ENCODE assay signal across 12 cellular contexts in the genomic region with DNA sequence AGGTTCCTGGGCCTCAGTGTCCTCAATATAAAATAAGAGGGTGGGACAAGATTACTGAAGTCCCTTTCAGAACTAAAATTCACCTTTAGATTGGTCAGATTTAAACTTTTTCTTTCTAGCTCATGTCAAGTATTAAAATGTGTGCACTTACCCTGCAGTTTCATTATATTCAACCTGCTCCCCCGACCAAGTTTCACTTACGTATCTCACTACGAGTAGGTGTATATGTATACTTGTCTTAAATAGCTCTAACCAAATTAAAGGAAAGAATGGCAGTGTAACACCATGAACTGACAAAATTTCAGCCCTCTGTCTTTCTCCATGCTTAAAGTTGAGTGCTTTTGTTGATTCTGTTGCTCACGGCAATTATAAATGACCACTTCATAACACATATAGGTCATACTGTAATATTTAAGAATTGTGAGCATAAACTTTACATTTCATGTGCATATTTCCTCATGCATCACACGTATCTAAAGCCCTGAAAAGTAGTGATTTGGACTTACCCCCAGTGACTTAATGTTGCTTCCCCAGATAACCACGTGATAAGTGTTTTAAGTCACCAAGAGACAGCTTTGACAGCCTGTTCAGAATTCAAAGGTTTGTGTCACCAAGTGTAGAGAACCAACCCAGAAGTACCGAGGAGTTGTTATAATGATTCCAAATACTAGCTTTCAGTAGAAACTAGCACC.
DNase-seq lines count a peak whose midpoint lies in the region; ATAC-seq lines count a peak whose summit lies in the region.
"Had no signal": no experiment of that assay in that cellular context is flagged by ENCODE, and none has a peak within 500 bp of the region (broad histone marks: within the 10 kb centered on the region; RNA-seq: fewer than 3 reads in every experiment).

No MANE protein-coding gene starts in this region.

- peak overlapping the region; percentile 12 for H3K27ac Mint-ChIP-seq in T-helper 2 cell treated with Interferon-gamma antibody and Interleukin-4, amounts not matched to agents 5 μg/mL and 100 μg/mL, for 36 hours
- no peak overlapping the region for H3K27ac Mint-ChIP-seq in activated CD8-positive, alpha-beta memory T cell treated with anti-CD3 and anti-CD28 coated beads, Interleukin-2, amount 10 ng/mL, durations not matched to agents 7 days and 5 days

- peaks cover 15% of the 10 kb centered on the region for H3K36me3 Mint-ChIP-seq in T-helper 2 cell treated with Interferon-gamma antibody and Interleukin-4, amounts not matched to agents 5 μg/mL and 100 μg/mL, for 36 hours (ENCODE audit: low read depth)
- H3K36me3 Mint-ChIP-seq in activated CD8-positive, alpha-beta memory T cell treated with anti-CD3 and anti-CD28 coated beads, Interleukin-2, amount 10 ng/mL, durations not matched to agents 7 days and 5 days = no peaks in the 10 kb centered on the region

- H3K9me3 Mint-ChIP-seq in T-helper 2 cell treated with Interferon-gamma antibody and Interleukin-4, amounts not matched to agents 5 μg/mL and 100 μg/mL, for 36 hours = no peaks in the 10 kb centered on the region
- H3K9me3 Mint-ChIP-seq in activated CD8-positive, alpha-beta memory T cell treated with anti-CD3 and anti-CD28 coated beads, Interleukin-2, amount 10 ng/mL, durations not matched to agents 7 days and 5 days (ENCODE audit: low read depth) = no peaks in the 10 kb centered on the region

- ATAC-seq in GM18520 (IDR thresholded peaks at IDR 0.05; ENCODE audit: unreplicated experiment) = peak; percentile 45
- ATAC-seq in GM21360 (IDR thresholded peaks at IDR 0.05; ENCODE audit: unreplicated experiment) = peak; percentile 85
- peak; percentile 87 for ATAC-seq in HG02938 (IDR thresholded peaks at IDR 0.05; ENCODE audit: unreplicated experiment)
- ATAC-seq in HG03457 (IDR thresholded peaks at IDR 0.05; ENCODE audit: unreplicated experiment) = no peak
- no peak for ATAC-seq in activated CD8-positive, alpha-beta memory T cell treated with anti-CD3 and anti-CD28 coated beads, Interleukin-2, amount 10 ng/mL, durations not matched to agents 7 days and 5 days
- ATAC-seq: left lung had no signal

- no peak overlapping the region for H3K4me3 Mint-ChIP-seq in T-helper 2 cell treated with Interferon-gamma antibody and Interleukin-4, amounts not matched to agents 5 μg/mL and 100 μg/mL, for 36 hours
- H3K4me3 Mint-ChIP-seq in activated CD8-positive, alpha-beta memory T cell treated with anti-CD3 and anti-CD28 coated beads, Interleukin-2, amount 10 ng/mL, durations not matched to agents 7 days and 5 days = no peak overlapping the region

- no peaks in the 10 kb centered on the region for H3K27me3 Mint-ChIP-seq in T-helper 2 cell treated with Interferon-gamma antibody and Interleukin-4, amounts not matched to agents 5 μg/mL and 100 μg/mL, for 36 hours (ENCODE audit: low read depth)
- no peaks in the 10 kb centered on the region for H3K27me3 Mint-ChIP-seq in activated CD8-positive, alpha-beta memory T cell treated with anti-CD3 and anti-CD28 coated beads, Interleukin-2, amount 10 ng/mL, durations not matched to agents 7 days and 5 days

- peak; percentile 11 for DNase-seq in T-helper 2 cell treated with Interferon-gamma antibody and Interleukin-4, amounts not matched to agents 5 μg/mL and 100 μg/mL, for 36 hours (ENCODE audit: low spot score)
- no peak for DNase-seq in kidney tubule cell (ENCODE audit: low spot score)
- no peak for DNase-seq in stimulated activated CD4-positive, alpha-beta T cell treated with anti-CD3 and anti-CD28 coated beads, Interleukin-1b, Interleukin-23, amount 100 ng/mL, for 48 hours
- no peak for DNase-seq in activated CD8-positive, alpha-beta memory T cell treated with anti-CD3 and anti-CD28 coated beads, Interleukin-2, amount 10 ng/mL, durations not matched to agents 7 days and 5 days
- DNase-seq: anterior cingulate cortex; effector CD4-positive, alpha-beta T cell; left lung; PC-9 had no signal

- CTCF ChIA-PET in activated CD8-positive, alpha-beta memory T cell treated with anti-CD3 and anti-CD28 coated beads, Interleukin-2, amount 10 ng/mL, durations not matched to agents 7 days and 5 days (lab: Charles Lee) = no interaction called here

- peaks cover 10% of the 10 kb centered on the region for H3K4me1 Mint-ChIP-seq in T-helper 2 cell treated with Interferon-gamma antibody and Interleukin-4, amounts not matched to agents 5 μg/mL and 100 μg/mL, for 36 hours (ENCODE audit: low read depth)
- peaks cover 10% of the 10 kb centered on the region for H3K4me1 Mint-ChIP-seq in activated CD8-positive, alpha-beta memory T cell treated with anti-CD3 and anti-CD28 coated beads, Interleukin-2, amount 10 ng/mL, durations not matched to agents 7 days and 5 days

Comparison
In these comparisons a context has a peak if more than half of its experiments do, and no peak if none do; other contexts are left out.
1. ATAC-seq: peak in GM18520 (single experiment), GM21360 (single experiment) and HG02938 (single experiment); none in HG03457 (single experiment) and activated CD8-positive, alpha-beta memory T cell treated with anti-CD3 and anti-CD28 coated beads, Interleukin-2, amount 10 ng/mL, durations not matched to agents 7 days and 5 days (single experiment).